In the genomic region with DNA sequence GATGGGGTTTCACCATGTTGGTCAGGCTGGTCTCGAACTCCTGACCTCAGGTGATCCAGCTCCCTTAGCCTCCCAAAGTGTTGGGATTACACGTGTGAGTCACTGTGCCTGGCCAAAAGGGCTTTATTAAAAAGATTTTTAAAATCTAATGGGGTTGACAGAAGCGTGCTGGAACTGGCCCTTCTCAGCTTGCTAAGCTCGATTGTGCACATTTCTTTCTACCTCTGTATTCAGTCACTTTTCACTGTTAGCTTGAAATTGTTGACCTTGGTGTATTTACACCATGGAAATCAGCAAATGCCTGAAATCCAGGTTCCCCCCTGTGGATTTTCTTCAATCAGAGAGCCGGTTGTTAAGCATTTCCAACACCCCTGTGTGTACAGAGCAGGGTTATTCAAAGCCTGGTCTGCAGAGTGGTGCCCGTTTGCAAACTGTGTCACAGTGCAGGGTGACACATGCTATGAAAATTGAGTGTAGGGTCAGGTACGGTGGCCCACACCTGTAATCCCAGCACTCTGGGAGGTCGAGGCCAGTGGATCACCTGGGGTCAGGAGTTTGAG, we compare ENCODE assay signal across 24 cellular contexts.
"Had no signal": no experiment of that assay in that cellular context is flagged by ENCODE, and none has a peak within 500 bp of the region (broad histone marks: within the 10 kb centered on the region; RNA-seq: fewer than 3 reads in every experiment).

No MANE protein-coding gene starts in this region.

- H3K9me3 ChIP-seq: heart left ventricle, sigmoid colon, testis, upper lobe of left lung had no signal

- H3K27me3 Mint-ChIP-seq: activated CD4-positive, alpha-beta memory T cell treated with anti-CD3 and anti-CD28 coated beads for 36 hours; central memory CD8-positive, alpha-beta T cell; memory B cell; naive B cell; progenitor cell of endocrine pancreas had no signal

- FAIRE-seq: colon, endothelial cell of umbilical vein, islet of Langerhans had no signal

- ATAC-seq: activated T-cell treated with anti-CD3 and anti-CD28 coated beads, Interleukin-2, amount 50 U/mL, for 72 hours; heart left ventricle; left cardiac atrium had no signal

- H3K4me3 Mint-ChIP-seq: activated CD4-positive, alpha-beta memory T cell treated with anti-CD3 and anti-CD28 coated beads for 36 hours; activated T-cell treated with anti-CD3 and anti-CD28 coated beads, Interleukin-2, amount 50 U/mL, for 72 hours; central memory CD8-positive, alpha-beta T cell; memory B cell had no signal

- H3K9me3 Mint-ChIP-seq: activated CD4-positive, alpha-beta memory T cell treated with anti-CD3 and anti-CD28 coated beads for 36 hours; brain; central memory CD8-positive, alpha-beta T cell; memory B cell; neural crest cell had no signal

- H3K4me3 ChIP-seq: heart left ventricle, sigmoid colon, testis, upper lobe of left lung had no signal

- H3K27me3 ChIP-seq: heart left ventricle, sigmoid colon, testis, upper lobe of left lung had no signal

- DNase-seq: activated CD4-positive, alpha-beta memory T cell treated with anti-CD3 and anti-CD28 coated beads for 36 hours; activated effector memory CD4-positive, alpha-beta T cell treated with Interleukin-2 at 50 U/mL for 16 hours; activated naive CD4-positive, alpha-beta T cell treated with anti-CD3 and anti-CD28 coated beads, Interleukin-2, amount 50 U/mL, for 16 hours; activated T-cell treated with anti-CD3 and anti-CD28 coated beads, Interleukin-2, amount 50 U/mL, for 72 hours; anterior cingulate cortex; effector memory CD4-positive, alpha-beta T cell; left cardiac atrium; naive B cell; retina; sigmoid colon; stimulated activated CD4-positive, alpha-beta T cell treated with anti-CD3 and anti-CD28 coated beads, Interleukin-4, amount 100 ng/mL, for 1 hour; stimulated activated naive CD4-positive, alpha-beta T cell; T-helper 9 cell; testis; upper lobe of left lung had no signal

- H3K27ac ChIP-seq: heart left ventricle, sigmoid colon, testis, upper lobe of left lung had no signal

- H3K36me3 ChIP-seq: heart left ventricle, sigmoid colon, upper lobe of left lung had no signal

- H3K36me3 Mint-ChIP-seq: activated CD4-positive, alpha-beta memory T cell treated with anti-CD3 and anti-CD28 coated beads for 36 hours; naive B cell had no signal
